Comparison of ENCODE assay signal across 8 cellular contexts in the genomic region with DNA sequence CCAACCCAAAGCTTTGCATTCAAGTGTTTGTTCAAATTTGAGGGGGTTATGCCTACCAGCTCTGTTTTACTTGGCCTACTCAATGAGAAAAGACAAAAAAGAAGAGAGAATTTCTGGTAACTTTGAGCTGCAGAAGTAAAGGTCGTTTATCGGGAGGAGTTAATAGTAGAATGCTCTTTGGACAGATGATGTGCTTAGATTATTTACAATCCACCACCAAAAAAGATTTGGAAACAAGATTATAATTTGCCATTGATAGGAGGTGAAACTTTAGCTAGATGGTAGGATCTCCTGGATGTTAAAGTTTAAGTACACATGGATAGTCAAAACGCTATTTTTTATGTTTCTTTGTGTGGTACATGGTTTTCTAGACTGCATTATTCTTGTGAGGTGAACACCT.
"Had no signal": no experiment of that assay in that cellular context is flagged by ENCODE, and none has a peak within 500 bp of the region (broad histone marks: within the 10 kb centered on the region; RNA-seq: fewer than 3 reads in every experiment).

No MANE protein-coding gene starts in this region.

- ATAC-seq: GM12878 had no signal

- H3K4me3 ChIP-seq: GM12878 had no signal

- DNase-seq: GDM1, GF-D8 had no signal

- FAIRE-seq: G401.6, GM12878, GM12891, GM12892, GM18507, GM19239 had no signal
